Comparison of ENCODE assay signal across 33 cellular contexts in the genomic region with DNA sequence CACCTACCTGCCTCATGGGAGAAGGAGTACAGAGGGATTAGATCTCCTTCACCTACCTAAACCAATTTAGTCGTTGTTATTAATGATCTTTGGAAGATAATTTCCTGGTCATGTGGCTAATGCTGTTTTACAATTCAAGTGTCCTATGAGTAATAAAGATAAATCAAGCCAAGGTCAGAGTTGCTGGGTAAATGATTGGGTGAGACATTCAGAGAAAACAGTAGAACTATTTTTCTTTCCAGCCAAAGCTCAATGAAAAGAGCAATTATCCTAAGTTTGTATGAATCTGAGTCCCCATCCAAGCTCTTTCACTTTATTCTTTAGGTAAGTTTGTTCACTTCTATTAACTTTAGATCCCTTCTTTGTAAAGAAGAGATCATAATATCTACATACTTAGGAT.
"Had no signal": no experiment of that assay in that cellular context is flagged by ENCODE, and none has a peak within 500 bp of the region (broad histone marks: within the 10 kb centered on the region; RNA-seq: fewer than 3 reads in every experiment).

No MANE protein-coding gene starts in this region.

- ATAC-seq: activated CD4-positive, alpha-beta T cell treated with anti-CD3 and anti-CD28 coated beads for 36 hours; activated CD8-positive, alpha-beta memory T cell treated with anti-CD3 and anti-CD28 coated beads, Interleukin-2, amount 10 ng/mL, durations not matched to agents 7 days and 5 days; activated CD8-positive, alpha-beta T cell treated with anti-CD3 and anti-CD28 coated beads, Interleukin-2, amount 10 ng/mL, durations not matched to agents 7 days and 5 days; activated naive CD8-positive, alpha-beta T cell treated with anti-CD3 and anti-CD28 coated beads, Interleukin-2, amount 50 U/mL, for 24 hours; T-helper 17 cell had no signal

- H3K4me1 Mint-ChIP-seq: activated CD4-positive, alpha-beta T cell treated with anti-CD3 and anti-CD28 coated beads for 36 hours; activated CD4-positive, alpha-beta T cell treated with anti-CD3 and anti-CD28 coated beads, Interleukin-2, amount 10 ng/mL, durations not matched to agents 24 days and 14 days; activated CD8-positive, alpha-beta memory T cell treated with anti-CD3 and anti-CD28 coated beads, Interleukin-2, amount 10 ng/mL, durations not matched to agents 7 days and 5 days; activated naive CD4-positive, alpha-beta T cell treated with anti-CD3 and anti-CD28 coated beads, Interleukin-2, amount 50 U/mL, for 24 hours; activated naive CD8-positive, alpha-beta T cell treated with anti-CD3 and anti-CD28 coated beads for 36 hours; activated naive CD8-positive, alpha-beta T cell treated with anti-CD3 and anti-CD28 coated beads, Interleukin-2, amount 50 U/mL, for 24 hours; T-helper 17 cell had no signal

- H3K36me3 ChIP-seq: adrenal gland, ascending aorta, breast epithelium, cardiac muscle cell, colonic mucosa, esophagus squamous epithelium had no signal

- H3K9me3 Mint-ChIP-seq: activated CD4-positive, alpha-beta memory T cell treated with anti-CD3 and anti-CD28 coated beads for 36 hours; activated CD4-positive, alpha-beta T cell treated with anti-CD3 and anti-CD28 coated beads, Interleukin-2, amount 10 ng/mL, durations not matched to agents 24 days and 14 days; activated naive CD4-positive, alpha-beta T cell treated with anti-CD3 and anti-CD28 coated beads for 36 hours; activated naive CD4-positive, alpha-beta T cell treated with anti-CD3 and anti-CD28 coated beads, Interleukin-2, amount 50 U/mL, for 24 hours; activated naive CD8-positive, alpha-beta T cell treated with anti-CD3 and anti-CD28 coated beads for 36 hours; activated naive CD8-positive, alpha-beta T cell treated with anti-CD3 and anti-CD28 coated beads, Interleukin-2, amount 50 U/mL, for 24 hours; activated T-helper 1 cell treated with anti-CD3 and anti-CD28 coated beads, Interleukin-12 subunit alpha, Interleukin-12 subunit beta, Interleukin-2, Interleukin-4 antibody, amounts not matched to agents 30 ng/mL and 10 ng/mL and 1 ng/mL, durations not matched to agents 14 hours and 24 hours and 36 hours; activated T-helper 2 cell treated with anti-CD3 and anti-CD28 coated beads, Interferon-gamma antibody, Interleukin-2, Interleukin-4, amounts not matched to agents 10 μg/mL and 5 μg/mL and 100 μg/mL, durations not matched to agents 14 hours and 24 hours and 36 hours; brain; T-helper 2 cell treated with Interferon-gamma antibody and Interleukin-4, amounts not matched to agents 5 μg/mL and 100 μg/mL, for 36 hours had no signal

- H3K9me3 ChIP-seq: adrenal gland, ascending aorta, breast epithelium, colonic mucosa, esophagus squamous epithelium had no signal

- H3K27me3 Mint-ChIP-seq: activated CD4-positive, alpha-beta memory T cell treated with anti-CD3 and anti-CD28 coated beads for 36 hours; activated CD4-positive, alpha-beta T cell treated with anti-CD3 and anti-CD28 coated beads for 36 hours; activated CD4-positive, alpha-beta T cell treated with anti-CD3 and anti-CD28 coated beads, Interleukin-2, amount 10 ng/mL, durations not matched to agents 24 days and 14 days; activated CD8-positive, alpha-beta memory T cell treated with anti-CD3 and anti-CD28 coated beads, Interleukin-2, amount 10 ng/mL, durations not matched to agents 7 days and 5 days; activated naive CD4-positive, alpha-beta T cell treated with anti-CD3 and anti-CD28 coated beads, Interleukin-2, amount 50 U/mL, for 24 hours; activated naive CD8-positive, alpha-beta T cell treated with anti-CD3 and anti-CD28 coated beads for 36 hours; activated naive CD8-positive, alpha-beta T cell treated with anti-CD3 and anti-CD28 coated beads, Interleukin-2, amount 50 U/mL, for 24 hours; T-helper 17 cell had no signal

- H3K4me3 Mint-ChIP-seq: activated CD4-positive, alpha-beta memory T cell treated with anti-CD3 and anti-CD28 coated beads for 36 hours; activated CD4-positive, alpha-beta T cell treated with anti-CD3 and anti-CD28 coated beads for 36 hours; activated CD4-positive, alpha-beta T cell treated with anti-CD3 and anti-CD28 coated beads, Interleukin-2, amount 10 ng/mL, durations not matched to agents 24 days and 14 days; activated CD8-positive, alpha-beta memory T cell treated with anti-CD3 and anti-CD28 coated beads, Interleukin-2, amount 10 ng/mL, durations not matched to agents 7 days and 5 days; activated CD8-positive, alpha-beta T cell treated with anti-CD3 and anti-CD28 coated beads, Interleukin-2, amount 10 ng/mL, durations not matched to agents 7 days and 5 days; activated naive CD4-positive, alpha-beta T cell treated with anti-CD3 and anti-CD28 coated beads for 36 hours; activated naive CD4-positive, alpha-beta T cell treated with anti-CD3 and anti-CD28 coated beads, Interleukin-2, amount 50 U/mL, for 24 hours; activated naive CD8-positive, alpha-beta T cell treated with anti-CD3 and anti-CD28 coated beads for 36 hours; activated naive CD8-positive, alpha-beta T cell treated with anti-CD3 and anti-CD28 coated beads, Interleukin-2, amount 50 U/mL, for 24 hours; activated T-helper 1 cell treated with anti-CD3 and anti-CD28 coated beads, Interleukin-12 subunit alpha, Interleukin-12 subunit beta, Interleukin-2, Interleukin-4 antibody, amounts not matched to agents 30 ng/mL and 10 ng/mL and 1 ng/mL, durations not matched to agents 14 hours and 24 hours and 36 hours; brain; T-helper 17 cell; T-helper 2 cell treated with Interferon-gamma antibody and Interleukin-4, amounts not matched to agents 5 μg/mL and 100 μg/mL, for 36 hours had no signal

- H3K4me3 ChIP-seq: adrenal gland, ascending aorta, breast epithelium, cardiac muscle cell, colonic mucosa, esophagus squamous epithelium had no signal

- H3K27ac ChIP-seq: adrenal gland, ascending aorta, breast epithelium, cardiac muscle cell, colonic mucosa, epithelial cell of prostate, esophagus squamous epithelium had no signal

- H3K4me1 ChIP-seq: ascending aorta, breast epithelium, colonic mucosa, esophagus squamous epithelium had no signal

- H3K36me3 Mint-ChIP-seq: activated CD4-positive, alpha-beta memory T cell treated with anti-CD3 and anti-CD28 coated beads for 36 hours; activated CD8-positive, alpha-beta memory T cell treated with anti-CD3 and anti-CD28 coated beads, Interleukin-2, amount 10 ng/mL, durations not matched to agents 7 days and 5 days; activated naive CD4-positive, alpha-beta T cell treated with anti-CD3 and anti-CD28 coated beads, Interleukin-2, amount 50 U/mL, for 24 hours; activated naive CD8-positive, alpha-beta T cell treated with anti-CD3 and anti-CD28 coated beads for 36 hours; brain had no signal

- H3K27ac Mint-ChIP-seq: activated CD4-positive, alpha-beta memory T cell treated with anti-CD3 and anti-CD28 coated beads for 36 hours; activated CD4-positive, alpha-beta T cell treated with anti-CD3 and anti-CD28 coated beads for 36 hours; activated CD4-positive, alpha-beta T cell treated with anti-CD3 and anti-CD28 coated beads, Interleukin-2, amount 10 ng/mL, durations not matched to agents 24 days and 14 days; activated CD8-positive, alpha-beta memory T cell treated with anti-CD3 and anti-CD28 coated beads, Interleukin-2, amount 10 ng/mL, durations not matched to agents 7 days and 5 days; activated CD8-positive, alpha-beta T cell treated with anti-CD3 and anti-CD28 coated beads, Interleukin-2, amount 10 ng/mL, durations not matched to agents 7 days and 5 days; activated naive CD4-positive, alpha-beta T cell treated with anti-CD3 and anti-CD28 coated beads for 36 hours; activated naive CD4-positive, alpha-beta T cell treated with anti-CD3 and anti-CD28 coated beads, Interleukin-2, amount 50 U/mL, for 24 hours; activated naive CD8-positive, alpha-beta T cell treated with anti-CD3 and anti-CD28 coated beads for 36 hours; activated naive CD8-positive, alpha-beta T cell treated with anti-CD3 and anti-CD28 coated beads, Interleukin-2, amount 50 U/mL, for 24 hours; activated T-helper 1 cell treated with anti-CD3 and anti-CD28 coated beads, Interleukin-12 subunit alpha, Interleukin-12 subunit beta, Interleukin-2, Interleukin-4 antibody, amounts not matched to agents 30 ng/mL and 10 ng/mL and 1 ng/mL, durations not matched to agents 14 hours and 24 hours and 36 hours; activated T-helper 2 cell treated with anti-CD3 and anti-CD28 coated beads, Interferon-gamma antibody, Interleukin-2, Interleukin-4, amounts not matched to agents 10 μg/mL and 5 μg/mL and 100 μg/mL, durations not matched to agents 14 hours and 24 hours and 36 hours; brain; T-helper 17 cell; T-helper 2 cell treated with Interferon-gamma antibody and Interleukin-4, amounts not matched to agents 5 μg/mL and 100 μg/mL, for 36 hours had no signal

- DNase-seq: activated CD4-positive, alpha-beta memory T cell treated with anti-CD3 and anti-CD28 coated beads for 36 hours; activated CD4-positive, alpha-beta T cell treated with anti-CD3 and anti-CD28 coated beads for 36 hours; activated CD4-positive, alpha-beta T cell treated with anti-CD3 and anti-CD28 coated beads, Interleukin-2, amount 10 ng/mL, durations not matched to agents 24 days and 14 days; activated CD4-positive, CD25-positive, alpha-beta regulatory T cell; activated CD4-positive, CD25-positive, alpha-beta regulatory T cell treated with anti-CD3 and anti-CD28 coated beads, Interleukin-2, amount 50 U/mL, for 72 hours; activated CD8-positive, alpha-beta memory T cell treated with anti-CD3 and anti-CD28 coated beads, Interleukin-2, amount 10 ng/mL, durations not matched to agents 7 days and 5 days; activated CD8-positive, alpha-beta memory T cell treated with anti-CD3 and anti-CD28 coated beads, Interleukin-2, amount 50 U/mL, for 4 hours; activated CD8-positive, alpha-beta T cell treated with anti-CD3 and anti-CD28 coated beads, Interleukin-2, amount 10 ng/mL, durations not matched to agents 7 days and 5 days; activated effector memory CD4-positive, alpha-beta T cell treated with anti-CD3 and anti-CD28 coated beads, Interleukin-2, amount 50 U/mL, for 16 hours; activated naive CD4-positive, alpha-beta T cell treated with anti-CD3 and anti-CD28 coated beads for 36 hours; activated naive CD8-positive, alpha-beta T cell treated with anti-CD3 and anti-CD28 coated beads for 36 hours; activated naive CD8-positive, alpha-beta T cell treated with anti-CD3 and anti-CD28 coated beads, Interleukin-2, amount 50 U/mL, for 24 hours; activated T-cell treated with anti-CD3 and anti-CD28 coated beads, Interleukin-2, amount 50 U/mL, for 1 hour; activated T-cell treated with anti-CD3 and anti-CD28 coated beads, Interleukin-2, amount 50 U/mL, for 48 hours; adrenal gland; central memory CD4-positive, alpha-beta T cell; cerebellar nuclear complex; colonic mucosa; effector CD8-positive, alpha-beta T cell; esophagus squamous epithelium; head of caudate nucleus; T-helper 1 cell; T-helper 17 cell; T1000 had no signal

- H3K27me3 ChIP-seq: adrenal gland, ascending aorta, breast epithelium, colonic mucosa had no signal
